In genomic region chr19:46890423-46891170, GRCh38 we compare ENCODE assay signal across 1 cellular context.
TF ChIP-seq lines count a peak whose summit lies in the region.

No MANE protein-coding gene starts in this region.

TF ChIP-seq in HepG2, 621 proteins besides CTCF, POLR2A, EP300 and RAD21 (continued from another document and continues in another):
- TF ChIP-seq ZNF276 (CRISPR knock-in tag; IDR thresholded peaks at IDR 0.05; ENCODE audit: low read depth) (no peak), TERF1 (CRISPR knock-in tag; IDR thresholded peaks at IDR 0.05) (no peak), ZNF577 (CRISPR knock-in tag; IDR thresholded peaks at IDR 0.05; ENCODE audit: borderline replicate concordance, low read depth) (no peak), PBX3 (CRISPR knock-in tag; IDR thresholded peaks at IDR 0.05; ENCODE audit: borderline replicate concordance) (no peak), NAIF1 (CRISPR knock-in tag; IDR thresholded peaks at IDR 0.05; ENCODE audit: borderline replicate concordance) (no peak), FOXP1 (IDR thresholded peaks at IDR 0.05) (peak; percentile 78), FOXP1 (CRISPR knock-in tag; IDR thresholded peaks at IDR 0.05) (peak; percentile 87; the same call in 1 of the 2 replicates), ZNF788 (CRISPR knock-in tag; IDR thresholded peaks at IDR 0.05; ENCODE audit: borderline replicate concordance) (no peak), ZNF451 (CRISPR knock-in tag; IDR thresholded peaks at IDR 0.05) (no peak; the same call in 1 of the 2 replicates), MAFG (CRISPR knock-in tag; IDR thresholded peaks at IDR 0.05) (no peak), ZBTB40 (IDR thresholded peaks at IDR 0.05) (no peak), ZBTB40 (CRISPR knock-in tag; IDR thresholded peaks at IDR 0.05) (no peak; the same call in 1 of the 2 replicates), HNRNPL (IDR thresholded peaks at IDR 0.05; ENCODE audit: low read depth, low read length) (no peak), ZNF124 (CRISPR knock-in tag; IDR thresholded peaks at IDR 0.05) (peak; percentile 60; the same call in 1 of the 2 replicates), SMAD1 (CRISPR knock-in tag; IDR thresholded peaks at IDR 0.05; ENCODE audit: borderline replicate concordance, low read depth) (no peak), ZNF574 (CRISPR knock-in tag; IDR thresholded peaks at IDR 0.05) (no peak), SOX13 (IDR thresholded peaks at IDR 0.05) (no peak), SOX13 (CRISPR knock-in tag; conservative IDR thresholded peaks at IDR 0.05 in 1 of 2, IDR thresholded peaks at IDR 0.05 in 1 of 2) (peak in 1 of 2 experiments; percentile 76; a peak in 2 of 4 replicates), HES4 (CRISPR knock-in tag; IDR thresholded peaks at IDR 0.05; ENCODE audit: borderline replicate concordance) (no peak), PPARG (CRISPR knock-in tag; conservative IDR thresholded peaks at IDR 0.05) (peak; percentile 33; the same call in 1 of the 2 replicates), PAF1 (CRISPR knock-in tag; IDR thresholded peaks at IDR 0.05) (no peak), JUNB (CRISPR knock-in tag; IDR thresholded peaks at IDR 0.05; ENCODE audit: borderline replicate concordance) (peak; percentile 92), EEA1 (CRISPR knock-in tag; IDR thresholded peaks at IDR 0.05; ENCODE audit: borderline replicate concordance) (no peak), ZSCAN22 (CRISPR knock-in tag; IDR thresholded peaks at IDR 0.05) (no peak), KDM6A (CRISPR knock-in tag; IDR thresholded peaks at IDR 0.05; ENCODE audit: low read depth) (peak; percentile 89), MED1 (CRISPR knock-in tag; IDR thresholded peaks at IDR 0.05) (peak; percentile 90), RARA (CRISPR knock-in tag; IDR thresholded peaks at IDR 0.05) (peak; percentile 76), ZNF569 (CRISPR knock-in tag; IDR thresholded peaks at IDR 0.05; ENCODE audit: borderline replicate concordance) (no peak), DZIP1 (CRISPR knock-in tag; IDR thresholded peaks at IDR 0.05) (no peak), ZFP62 (CRISPR knock-in tag; IDR thresholded peaks at IDR 0.05) (no peak), CEBPZ (IDR thresholded peaks at IDR 0.05; ENCODE audit: low read length) (no peak), ZNF446 (CRISPR knock-in tag; IDR thresholded peaks at IDR 0.05) (no peak), SP1 (IDR thresholded peaks at IDR 0.05) (no peak), SP1 (CRISPR knock-in tag; IDR thresholded peaks at IDR 0.05) (no peak), ZBTB3 (CRISPR knock-in tag; IDR thresholded peaks at IDR 0.05; ENCODE audit: borderline replicate concordance, low read depth) (0 out of 2 replicates have a peak, but pooled peaks have one; percentile 36), ZNF792 (CRISPR knock-in tag; IDR thresholded peaks at IDR 0.05) (peak; percentile 72; the same call in 1 of the 2 replicates), ZNF605 (CRISPR knock-in tag; IDR thresholded peaks at IDR 0.05) (no peak), RBFOX2 (IDR thresholded peaks at IDR 0.05; ENCODE audit: low read depth, low read length) (no peak), ZNF337 (CRISPR knock-in tag; IDR thresholded peaks at IDR 0.05; ENCODE audit: borderline replicate concordance, low read depth) (no peak), ZSCAN20 (CRISPR knock-in tag; IDR thresholded peaks at IDR 0.05; ENCODE audit: borderline replicate concordance) (no peak)
